Comparison of ENCODE assay signal across 23 cellular contexts in the genomic region with DNA sequence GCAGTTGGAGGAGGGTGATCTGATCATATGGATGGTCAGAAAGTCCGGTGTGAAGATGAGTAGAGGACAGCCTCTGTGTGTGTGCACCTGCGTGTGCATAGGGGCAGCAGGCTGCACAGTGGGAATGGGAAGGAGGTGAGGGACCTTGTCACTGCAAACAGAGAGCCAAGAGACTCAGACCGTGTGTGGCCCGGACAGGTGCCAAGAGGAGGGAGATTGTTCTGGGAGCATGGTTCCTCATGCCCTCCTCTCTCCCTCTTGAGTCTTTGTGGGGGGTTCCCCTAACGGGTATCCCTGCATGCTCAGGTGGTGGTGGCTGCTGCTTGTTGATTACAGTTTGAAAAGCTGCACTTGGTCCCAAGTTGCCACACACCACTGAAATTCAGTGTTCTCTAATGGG.
"Had no signal": no experiment of that assay in that cellular context is flagged by ENCODE, and none has a peak within 500 bp of the region (broad histone marks: within the 10 kb centered on the region; RNA-seq: fewer than 3 reads in every experiment).

No MANE protein-coding gene starts in this region.

- H3K36me3 ChIP-seq: Peyer's patch, SJSA1 had no signal

- H3K27ac Mint-ChIP-seq: IgD-negative memory B cell had no signal

- H3K4me2 ChIP-seq: KMS-11, PC-9 had no signal

- H3K27me3 ChIP-seq: Peyer's patch had no signal

- ATAC-seq: K562 had no signal

- H3K9me3 ChIP-seq: Peyer's patch, SJSA1 had no signal

- H3K4me1 ChIP-seq: SJSA1 had no signal

- H2AFZ ChIP-seq: PC-9 had no signal

- H3K27ac ChIP-seq: HL-60, KMS-11, PC-9, Peyer's patch, SJSA1, SK-N-MC had no signal

- H3K4me3 ChIP-seq: K562, PC-9, Peyer's patch, SJSA1, SK-N-MC had no signal

- H3K4me1 Mint-ChIP-seq: IgD-negative memory B cell had no signal

- DNase-seq: Kasumi-1, MM.1S, NCI-H1105, NCI-H1417 treated with DMSO at 0.1 percent for 48 hours, NCI-H146, NCI-H1694 treated with DMSO at 0.1 percent for 48 hours, NCI-H1930, NCI-H2081, NCI-H2107, NCI-H2227 treated with DMSO at 0.1 percent for 48 hours, NCI-H446, NCI-H510A, NCI-H524 treated with DMSO at 0.1 percent for 48 hours, PC-9, Peyer's patch, Right ventricle myocardium superior, SIG-M5 had no signal

- H3K4me3 Mint-ChIP-seq: IgD-negative memory B cell had no signal

- H3K9ac ChIP-seq: KMS-11 had no signal
